ENCODE assay signal across 25 cellular contexts in genomic region chr1:184497962-184498723, GRCh38.
DNase-seq lines count a peak whose midpoint lies in the region; ATAC-seq and TF ChIP-seq lines count a peak whose summit lies in the region.
"Had no signal": no experiment of that assay in that cellular context is flagged by ENCODE, and none has a peak within 500 bp of the region (broad histone marks: within the 10 kb centered on the region; RNA-seq: fewer than 3 reads in every experiment).

No MANE protein-coding gene starts in this region.

- H3K27ac Mint-ChIP-seq in activated naive CD8-positive, alpha-beta T cell treated with anti-CD3 and anti-CD28 coated beads, Interleukin-2, amount 50 U/mL, for 24 hours, result no peak overlapping the region
- H3K27ac Mint-ChIP-seq: activated CD8-positive, alpha-beta T cell treated with anti-CD3 and anti-CD28 coated beads, Interleukin-2, amount 10 ng/mL, durations not matched to agents 7 days and 5 days; activated naive CD4-positive, alpha-beta T cell treated with anti-CD3 and anti-CD28 coated beads for 36 hours; activated T-cell treated with anti-CD3 and anti-CD28 coated beads, Interleukin-2, amount 50 U/mL, for 24 hours; HFFc6 had no signal

- 0 out of 2 replicates have a peak, but pooled peaks have one; percentile 10 for TF ChIP-seq CTCF in A673 (conservative IDR thresholded peaks at IDR 0.05; ENCODE audit: low read depth, low read length)

- H3K9me3 Mint-ChIP-seq in activated naive CD8-positive, alpha-beta T cell treated with anti-CD3 and anti-CD28 coated beads, Interleukin-2, amount 50 U/mL, for 24 hours, result no peaks in the 10 kb centered on the region
- H3K9me3 Mint-ChIP-seq: activated naive CD4-positive, alpha-beta T cell treated with anti-CD3 and anti-CD28 coated beads for 36 hours; activated T-cell treated with anti-CD3 and anti-CD28 coated beads, Interleukin-2, amount 50 U/mL, for 24 hours; HFFc6 had no signal

- H3K27me3 ChIP-seq in A673 (replicated peaks; ENCODE audit: insufficient read depth, low read depth, low read length, poor library complexity), result no peaks in the 10 kb centered on the region
- H3K27me3 ChIP-seq in HUES6 (ENCODE audit: control insufficient read depth, insufficient read depth, low read length), result no peaks in the 10 kb centered on the region
- H3K27me3 ChIP-seq in iPS DF 6.9 (ENCODE audit: control insufficient read depth, insufficient read depth, low read length), result no peaks in the 10 kb centered on the region
- H3K27me3 ChIP-seq: colonic mucosa, right atrium auricular region, SJCRH30, suprapubic skin, vagina had no signal

- no peak for ATAC-seq in activated naive CD8-positive, alpha-beta T cell treated with anti-CD3 and anti-CD28 coated beads, Interleukin-2, amount 50 U/mL, for 24 hours
- ATAC-seq: activated CD8-positive, alpha-beta T cell treated with anti-CD3 and anti-CD28 coated beads, Interleukin-2, amount 10 ng/mL, durations not matched to agents 7 days and 5 days; lower lobe of right lung had no signal

- no peaks in the 10 kb centered on the region for H3K27me3 Mint-ChIP-seq in activated naive CD8-positive, alpha-beta T cell treated with anti-CD3 and anti-CD28 coated beads, Interleukin-2, amount 50 U/mL, for 24 hours
- H3K27me3 Mint-ChIP-seq: activated T-cell treated with anti-CD3 and anti-CD28 coated beads, Interleukin-2, amount 50 U/mL, for 24 hours had no signal

- POLR2A ChIA-PET in A673 (lab: Charles Lee; ENCODE audit: low non-redundant PET), result no interaction called here

- DNase-seq in A673 (ENCODE audit: low spot score) (no peak), amniotic epithelial cell (ENCODE audit: low read depth) (peak; percentile 35), iPS DF 6.9 (ENCODE audit: low read depth, low spot score) (peak; percentile 45), NCI-H1436 treated with DMSO at 0.1 percent for 48 hours (lab: John Stamatoyannopoulos, UW) (no peak), Kasumi-1 (lab: John Stamatoyannopoulos, UW) (no peak), NCI-H2081 treated with DMSO at 0.1 percent for 48 hours (lab: John Stamatoyannopoulos, UW) (no peak)
- no peak for DNase-seq in activated naive CD8-positive, alpha-beta T cell treated with anti-CD3 and anti-CD28 coated beads, Interleukin-2, amount 50 U/mL, for 24 hours
- DNase-seq: activated CD8-positive, alpha-beta T cell treated with anti-CD3 and anti-CD28 coated beads, Interleukin-2, amount 10 ng/mL, durations not matched to agents 7 days and 5 days; activated naive CD4-positive, alpha-beta T cell treated with anti-CD3 and anti-CD28 coated beads for 36 hours; activated T-cell treated with anti-CD3 and anti-CD28 coated beads, Interleukin-2, amount 50 U/mL, for 24 hours; C1 segment of cervical spinal cord; colonic mucosa; DMS153; HFFc6; lower lobe of right lung; NCI-H1105 treated with DMSO at 0.1 percent for 48 hours; NCI-H748 treated with DMSO at 0.1 percent for 48 hours; PC-9; SJCRH30; stimulated activated CD4-positive, alpha-beta T cell treated with anti-CD3 and anti-CD28 coated beads, Interleukin-15, amount 100 ng/mL, for 24 hours; T-helper 2 cell had no signal

- CTCF ChIA-PET in A673 (lab: Charles Lee), result no interaction called here

- intact Hi-C loops in A673 (cut with micrococcal nuclease; ENCODE audit: unreplicated experiment), result no loop called here

- peaks cover 11% of the 10 kb centered on the region for H3K4me1 ChIP-seq in A673 (ENCODE audit: insufficient read depth, low read length, poor library complexity, severe bottlenecking)
- H3K4me1 ChIP-seq in HUES6 (ENCODE audit: control insufficient read depth, insufficient read depth, low read length), result peaks cover 26% of the 10 kb centered on the region
- peaks cover 5% of the 10 kb centered on the region; the same call in 1 of the 2 replicates for H3K4me1 ChIP-seq in iPS DF 6.9 (ENCODE audit: control insufficient read depth, insufficient read depth, low read length)
- H3K4me1 ChIP-seq: lower lobe of right lung, SJCRH30 had no signal

- H3K36me3 ChIP-seq in A673 (ENCODE audit: insufficient read depth, low read length, poor library complexity, severe bottlenecking) (no peaks in the 10 kb centered on the region), HUES6 (ENCODE audit: control insufficient read depth, insufficient read depth, low read length) (no peaks in the 10 kb centered on the region), iPS DF 6.9 (ENCODE audit: control insufficient read depth, insufficient read depth, low read length) (no peaks in the 10 kb centered on the region)
- H3K36me3 ChIP-seq: colonic mucosa, lower lobe of right lung, right atrium auricular region, SJCRH30, suprapubic skin, vagina had no signal

- no peak overlapping the region for H3K9ac ChIP-seq in HUES6 (ENCODE audit: low read length)

- H3K4me3 ChIP-seq in A673 (ENCODE audit: low read depth, low read length, poor library complexity, severe bottlenecking) (no peak overlapping the region), HUES6 (ENCODE audit: low read depth, low read length) (0 out of 2 replicates have a peak overlapping the region, but pooled peaks have one; percentile 25), iPS DF 6.9 (ENCODE audit: low read length) (no peak overlapping the region)
- H3K4me3 ChIP-seq: colonic mucosa, lower lobe of right lung, PC-9, right atrium auricular region, SJCRH30, suprapubic skin, vagina had no signal

- H3K27ac ChIP-seq in A673 (ENCODE audit: low read depth, low read length, poor library complexity, severe bottlenecking) (no peak overlapping the region), HUES6 (ENCODE audit: low read depth, low read length) (no peak overlapping the region), iPS DF 6.9 (ENCODE audit: low read length) (no peak overlapping the region)
- H3K27ac ChIP-seq: colonic mucosa, lower lobe of right lung, PC-9, SJCRH30, suprapubic skin, vagina had no signal

- no peak overlapping the region for H3K4me3 Mint-ChIP-seq in activated naive CD8-positive, alpha-beta T cell treated with anti-CD3 and anti-CD28 coated beads, Interleukin-2, amount 50 U/mL, for 24 hours
- H3K4me3 Mint-ChIP-seq: activated CD8-positive, alpha-beta T cell treated with anti-CD3 and anti-CD28 coated beads, Interleukin-2, amount 10 ng/mL, durations not matched to agents 7 days and 5 days; activated naive CD4-positive, alpha-beta T cell treated with anti-CD3 and anti-CD28 coated beads for 36 hours; activated T-cell treated with anti-CD3 and anti-CD28 coated beads, Interleukin-2, amount 50 U/mL, for 24 hours; HFFc6 had no signal

- H3K36me3 Mint-ChIP-seq in activated naive CD8-positive, alpha-beta T cell treated with anti-CD3 and anti-CD28 coated beads, Interleukin-2, amount 50 U/mL, for 24 hours (ENCODE audit: low read depth), result no peaks in the 10 kb centered on the region

- peaks cover 5% of the 10 kb centered on the region for H3K4me1 Mint-ChIP-seq in activated naive CD8-positive, alpha-beta T cell treated with anti-CD3 and anti-CD28 coated beads, Interleukin-2, amount 50 U/mL, for 24 hours

- WGBS in iPS DF 6.9 (ENCODE audit: insufficient coverage, insufficient read length), result no CpG with 5 or more reads among the region's 10 CpGs

- H3K9me3 ChIP-seq in A673 (ENCODE audit: low read depth, low read length, poor library complexity, severe bottlenecking) (no peaks in the 10 kb centered on the region), HUES6 (ENCODE audit: control insufficient read depth, insufficient read depth, low read depth, low read length) (no peaks in the 10 kb centered on the region), iPS DF 6.9 (ENCODE audit: control insufficient read depth, insufficient read depth, low read length) (no peaks in the 10 kb centered on the region)
- H3K9me3 ChIP-seq: colonic mucosa, lower lobe of right lung, right atrium auricular region, SJCRH30, suprapubic skin, vagina had no signal

- BruUV-seq in A673 (replicated peaks; lab: Mats Ljungman, UMichigan), result no TSS peak

Comparison
In these comparisons a context has a peak if more than half of its experiments do, and no peak if none do; other contexts are left out.
1. DNase-seq: peak in amniotic epithelial cell (single experiment) and iPS DF 6.9 (single experiment); none in A673 (single experiment), NCI-H1436 treated with DMSO at 0.1 percent for 48 hours (single experiment), Kasumi-1 (0 of 2), NCI-H2081 treated with DMSO at 0.1 percent for 48 hours (single experiment) and activated naive CD8-positive, alpha-beta T cell treated with anti-CD3 and anti-CD28 coated beads, Interleukin-2, amount 50 U/mL, for 24 hours (single experiment).